Comparison of ENCODE assay signal across 8 cellular contexts in genomic region chr2:231709636-231709980, GRCh38.
DNase-seq lines count a peak whose midpoint lies in the region; ATAC-seq and TF ChIP-seq lines count a peak whose summit lies in the region.

No MANE protein-coding gene starts in this region.

- peaks cover 77% of the 10 kb centered on the region for H3K79me2 ChIP-seq in OCI-LY3 (ENCODE audit: low read length)

- H2AFZ ChIP-seq in OCI-LY3 (ENCODE audit: low read depth, low read length): no peak overlapping the region

- H3K27me3 ChIP-seq in OCI-LY3 (ENCODE audit: low read depth, low read length) (no peaks in the 10 kb centered on the region), brain microvascular endothelial cell (replicated peaks) (no peaks in the 10 kb centered on the region)

- H4K20me1 ChIP-seq in OCI-LY3 (ENCODE audit: insufficient read depth, low read length): peaks cover 40% of the 10 kb centered on the region

- H3K27ac ChIP-seq in OCI-LY3 (ENCODE audit: low read length): peak overlapping the region; percentile 90
- H3K27ac ChIP-seq in brain microvascular endothelial cell: peak overlapping the region; percentile 79

- peak overlapping the region; percentile 92 for H3K4me2 ChIP-seq in OCI-LY3 (ENCODE audit: low read length)

- TF ChIP-seq CTCF in OCI-LY3 (IDR thresholded peaks at IDR 0.05; ENCODE audit: low read depth, low read length) (no peak), brain microvascular endothelial cell (IDR thresholded peaks at IDR 0.05; ENCODE audit: low read depth, low read length, missing control alignments) (no peak)

- H3K27me3 Mint-ChIP-seq in stimulated activated naive B cell treated with anti-CD40 and anti-IgM and Interleukin-4, amounts not matched to agents 10 μg/mL and 1 μg/mL and 100 μg/mL, for 72 hours: no peaks in the 10 kb centered on the region

- ATAC-seq in stimulated activated naive B cell treated with anti-CD40 and anti-IgM and Interleukin-4, amounts not matched to agents 10 μg/mL and 1 μg/mL and 100 μg/mL, for 72 hours (replicated peaks): no peak
- ATAC-seq in HG02870 (IDR thresholded peaks at IDR 0.05; ENCODE audit: unreplicated experiment): no peak

- H3K4me3 ChIP-seq in OCI-LY3 (ENCODE audit: low read length): peak overlapping the region; percentile 94
- peak overlapping the region; percentile 80 for H3K4me3 ChIP-seq in brain microvascular endothelial cell (ENCODE audit: low read depth, low read length)

- peak overlapping the region; percentile 99 for H3K27ac Mint-ChIP-seq in stimulated activated naive B cell treated with anti-CD40 and anti-IgM and Interleukin-4, amounts not matched to agents 10 μg/mL and 1 μg/mL and 100 μg/mL, for 72 hours

- no peaks in the 10 kb centered on the region for H3K9me3 Mint-ChIP-seq in stimulated activated naive B cell treated with anti-CD40 and anti-IgM and Interleukin-4, amounts not matched to agents 10 μg/mL and 1 μg/mL and 100 μg/mL, for 72 hours

- DNase-seq in brain microvascular endothelial cell (no peak), left kidney (ENCODE audit: low read depth, low spot score) (peak; percentile 62), GOT3 (lab: John Stamatoyannopoulos, UW) (no peak), NCI-H446 (lab: John Stamatoyannopoulos, UW) (no peak)
- DNase-seq in stimulated activated naive B cell treated with anti-CD40 and anti-IgM and Interleukin-4, amounts not matched to agents 10 μg/mL and 1 μg/mL and 100 μg/mL, for 72 hours: peak; percentile 43

- peak overlapping the region; percentile 90 for H3K9ac ChIP-seq in ES-I3 (ENCODE audit: low read depth, low read length)
- H3K9ac ChIP-seq in OCI-LY3 (ENCODE audit: low read length): peak overlapping the region; percentile 99

- H3K4me1 Mint-ChIP-seq in stimulated activated naive B cell treated with anti-CD40 and anti-IgM and Interleukin-4, amounts not matched to agents 10 μg/mL and 1 μg/mL and 100 μg/mL, for 72 hours: peaks cover 39 to 59% of the 10 kb centered on the region in 2 donors

- peaks cover 9% of the 10 kb centered on the region; the same call in 1 of the 2 replicates for H3K4me1 ChIP-seq in ES-I3 (ENCODE audit: insufficient read depth, low read length)
- H3K4me1 ChIP-seq in OCI-LY3 (ENCODE audit: low read length): peaks cover 27% of the 10 kb centered on the region

- H3K36me3 ChIP-seq in ES-I3 (ENCODE audit: insufficient read depth, low read length): peaks cover 15% of the 10 kb centered on the region
- H3K36me3 ChIP-seq in OCI-LY3 (replicated peaks; ENCODE audit: low read depth, low read length): peaks cover 47% of the 10 kb centered on the region
- peaks cover 16% of the 10 kb centered on the region for H3K36me3 ChIP-seq in brain microvascular endothelial cell (replicated peaks)

- H3K9me3 ChIP-seq in ES-I3 (ENCODE audit: control insufficient read depth, insufficient read depth, low read length) (no peaks in the 10 kb centered on the region), OCI-LY3 (ENCODE audit: insufficient read depth, low read length) (no peaks in the 10 kb centered on the region)

- H3K4me3 Mint-ChIP-seq in stimulated activated naive B cell treated with anti-CD40 and anti-IgM and Interleukin-4, amounts not matched to agents 10 μg/mL and 1 μg/mL and 100 μg/mL, for 72 hours: peak overlapping the region; percentile 88 to 89

- H3K36me3 Mint-ChIP-seq in stimulated activated naive B cell treated with anti-CD40 and anti-IgM and Interleukin-4, amounts not matched to agents 10 μg/mL and 1 μg/mL and 100 μg/mL, for 72 hours: peaks cover 48 to 53% of the 10 kb centered on the region in 2 donors

- in situ Hi-C loops in brain microvascular endothelial cell (cut with HindIII; ENCODE audit: low pct_ligation_motif_present, low sequenced_read_pairs): no loop called here

Comparison
In these comparisons a context has a peak if more than half of its experiments do, and no peak if none do; other contexts are left out.
1. DNase-seq: peak in left kidney (single experiment) and stimulated activated naive B cell treated with anti-CD40 and anti-IgM and Interleukin-4, amounts not matched to agents 10 μg/mL and 1 μg/mL and 100 μg/mL, for 72 hours (single experiment); none in brain microvascular endothelial cell (single experiment), GOT3 (single experiment) and NCI-H446 (0 of 2).